ENCODE assay signal across 26 cellular contexts in the genomic region with DNA sequence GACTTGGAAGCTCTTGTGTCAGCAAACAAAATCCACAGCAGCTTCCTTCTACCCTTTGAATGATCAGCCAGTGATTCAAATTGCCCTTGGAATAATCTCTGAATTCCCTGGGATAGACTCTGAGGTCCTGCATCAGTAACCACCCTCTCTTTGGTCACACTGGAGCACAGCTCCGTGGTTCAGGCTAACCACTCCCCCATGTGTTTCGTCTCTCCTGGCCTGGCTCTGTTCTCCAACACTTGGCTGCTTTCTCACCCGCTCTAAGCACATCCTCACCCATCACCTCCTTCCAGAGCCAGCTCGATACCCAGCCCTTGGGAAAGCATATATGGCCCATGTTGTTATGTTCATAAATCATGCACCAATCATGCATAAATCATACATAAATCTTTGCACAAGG.
"Had no signal": no experiment of that assay in that cellular context is flagged by ENCODE, and none has a peak within 500 bp of the region (broad histone marks: within the 10 kb centered on the region; RNA-seq: fewer than 3 reads in every experiment).

No MANE protein-coding gene starts in this region.

- H3K4me1 Mint-ChIP-seq: activated CD4-positive, alpha-beta T cell treated with anti-CD3 and anti-CD28 coated beads, Interleukin-2, amount 10 ng/mL, durations not matched to agents 24 days and 14 days; activated naive CD4-positive, alpha-beta T cell treated with anti-CD3 and anti-CD28 coated beads, Interleukin-2, amount 50 U/mL, for 24 hours; immature natural killer cell had no signal

- H3K27me3 Mint-ChIP-seq: activated naive CD4-positive, alpha-beta T cell treated with anti-CD3 and anti-CD28 coated beads, Interleukin-2, amount 50 U/mL, for 24 hours; central memory CD8-positive, alpha-beta T cell; effector memory CD8-positive, alpha-beta T cell; type B pancreatic cell had no signal

- H3K27me3 ChIP-seq: adrenal gland, colonic mucosa, dorsolateral prefrontal cortex, esophagus muscularis mucosa, hepatocyte, right lobe of liver, vagina had no signal

- H3K4me2 ChIP-seq: hepatocyte, smooth muscle cell had no signal

- H3K27ac Mint-ChIP-seq: activated CD4-positive, alpha-beta T cell treated with anti-CD3 and anti-CD28 coated beads, Interleukin-2, amount 10 ng/mL, durations not matched to agents 24 days and 14 days; activated CD8-positive, alpha-beta T cell treated with anti-CD3 and anti-CD28 coated beads, Interleukin-2, amount 10 ng/mL, durations not matched to agents 7 days and 5 days; activated naive CD4-positive, alpha-beta T cell treated with anti-CD3 and anti-CD28 coated beads, Interleukin-2, amount 50 U/mL, for 24 hours; activated T-helper 1 cell treated with anti-CD3 and anti-CD28 coated beads, Interleukin-12 subunit alpha, Interleukin-12 subunit beta, Interleukin-2, Interleukin-4 antibody, amounts not matched to agents 30 ng/mL and 10 ng/mL and 1 ng/mL, durations not matched to agents 14 hours and 24 hours and 36 hours; effector memory CD8-positive, alpha-beta T cell; immature natural killer cell; T-helper 1 cell treated with Interleukin-12 subunit alpha and Interleukin-12 subunit beta and Interleukin-4 antibody, amounts not matched to agents 30 μg/mL and 1 μg/mL, for 36 hours; type B pancreatic cell had no signal

- DNase-seq: activated CD4-positive, alpha-beta T cell treated with anti-CD3 and anti-CD28 coated beads, Interleukin-2, amount 10 ng/mL, durations not matched to agents 24 days and 14 days; activated CD8-positive, alpha-beta T cell treated with anti-CD3 and anti-CD28 coated beads, Interleukin-2, amount 10 ng/mL, durations not matched to agents 7 days and 5 days; activated gamma-delta T cell; adrenal gland; colonic mucosa; dorsolateral prefrontal cortex; effector memory CD8-positive, alpha-beta T cell; glutamatergic neuron; immature natural killer cell; left ventricle myocardium superior; mammary epithelial cell; occipital lobe; right lobe of liver; stimulated activated CD4-positive, alpha-beta T cell treated with anti-CD3 and anti-CD28 coated beads, Interleukin-2, amount 100 ng/mL, for 48 hours; stimulated activated CD8-positive, alpha-beta memory T cell treated with anti-CD3 and anti-CD28 coated beads, Interleukin-4, amount 100 ng/mL, for 48 hours; stimulated activated naive CD4-positive, alpha-beta T cell treated with Interleukin-2 at 50 U/mL for 16 hours had no signal

- H3K36me3 Mint-ChIP-seq: activated naive CD4-positive, alpha-beta T cell treated with anti-CD3 and anti-CD28 coated beads, Interleukin-2, amount 50 U/mL, for 24 hours; immature natural killer cell had no signal

- H3K27ac ChIP-seq: adrenal gland, colonic mucosa, dorsolateral prefrontal cortex, esophagus muscularis mucosa, hepatocyte, right lobe of liver, thoracic aorta, vagina had no signal

- H3K9me3 Mint-ChIP-seq: activated CD4-positive, alpha-beta T cell treated with anti-CD3 and anti-CD28 coated beads, Interleukin-2, amount 10 ng/mL, durations not matched to agents 24 days and 14 days; activated naive CD4-positive, alpha-beta T cell treated with anti-CD3 and anti-CD28 coated beads, Interleukin-2, amount 50 U/mL, for 24 hours; activated T-helper 1 cell treated with anti-CD3 and anti-CD28 coated beads, Interleukin-12 subunit alpha, Interleukin-12 subunit beta, Interleukin-2, Interleukin-4 antibody, amounts not matched to agents 30 ng/mL and 10 ng/mL and 1 ng/mL, durations not matched to agents 14 hours and 24 hours and 36 hours; central memory CD8-positive, alpha-beta T cell; effector memory CD8-positive, alpha-beta T cell; T-helper 1 cell treated with Interleukin-12 subunit alpha and Interleukin-12 subunit beta and Interleukin-4 antibody, amounts not matched to agents 30 μg/mL and 1 μg/mL, for 36 hours; type B pancreatic cell had no signal

- H3K9me3 ChIP-seq: adrenal gland, colonic mucosa, esophagus muscularis mucosa, right lobe of liver, thoracic aorta, vagina had no signal

- H3K36me3 ChIP-seq: adrenal gland, colonic mucosa, esophagus muscularis mucosa, right lobe of liver, thoracic aorta, vagina had no signal

- H3K4me3 Mint-ChIP-seq: activated CD4-positive, alpha-beta T cell treated with anti-CD3 and anti-CD28 coated beads, Interleukin-2, amount 10 ng/mL, durations not matched to agents 24 days and 14 days; activated CD8-positive, alpha-beta T cell treated with anti-CD3 and anti-CD28 coated beads, Interleukin-2, amount 10 ng/mL, durations not matched to agents 7 days and 5 days; activated naive CD4-positive, alpha-beta T cell treated with anti-CD3 and anti-CD28 coated beads, Interleukin-2, amount 50 U/mL, for 24 hours; activated T-helper 1 cell treated with anti-CD3 and anti-CD28 coated beads, Interleukin-12 subunit alpha, Interleukin-12 subunit beta, Interleukin-2, Interleukin-4 antibody, amounts not matched to agents 30 ng/mL and 10 ng/mL and 1 ng/mL, durations not matched to agents 14 hours and 24 hours and 36 hours; central memory CD8-positive, alpha-beta T cell; effector memory CD8-positive, alpha-beta T cell; immature natural killer cell; T-helper 1 cell treated with Interleukin-12 subunit alpha and Interleukin-12 subunit beta and Interleukin-4 antibody, amounts not matched to agents 30 μg/mL and 1 μg/mL, for 36 hours; type B pancreatic cell had no signal

- H3K4me1 ChIP-seq: adrenal gland, colonic mucosa had no signal

- H3K4me3 ChIP-seq: adrenal gland, colonic mucosa, dorsolateral prefrontal cortex, esophagus muscularis mucosa, hepatocyte, right lobe of liver, smooth muscle cell, thoracic aorta, vagina had no signal

- ATAC-seq: activated CD8-positive, alpha-beta T cell treated with anti-CD3 and anti-CD28 coated beads, Interleukin-2, amount 10 ng/mL, durations not matched to agents 7 days and 5 days; effector memory CD8-positive, alpha-beta T cell; left ventricle myocardium superior; right lobe of liver had no signal
